Comparison of ENCODE assay signal across 27 cellular contexts in genomic region chr1:88237026-88237425, GRCh38.
DNase-seq lines count a peak whose midpoint lies in the region; ATAC-seq and TF ChIP-seq lines count a peak whose summit lies in the region.
"Had no signal": no experiment of that assay in that cellular context is flagged by ENCODE, and none has a peak within 500 bp of the region (broad histone marks: within the 10 kb centered on the region; RNA-seq: fewer than 3 reads in every experiment).

No MANE protein-coding gene starts in this region.

- peak overlapping the region; percentile 40 for H2AFZ ChIP-seq in H9 (ENCODE audit: low read length)
- H2AFZ ChIP-seq in mesenchymal stem cell (ENCODE audit: low read depth, low read length) = no peak overlapping the region
- H2AFZ ChIP-seq: PC-9 had no signal

- peaks cover 0 to 14% (median 2%) of the 10 kb centered on the region in 3 experiments; a peak in 2 of 7 replicates for H3K36me3 Mint-ChIP-seq in H9 (ENCODE audit: insufficient read depth in 1 of 3, low read depth in 3 of 3)
- H3K36me3 Mint-ChIP-seq: CD8-positive, alpha-beta T cell; naive B cell had no signal

- H2BK5ac ChIP-seq in H9 (ENCODE audit: insufficient read length, low read length) (no peak overlapping the region), mesenchymal stem cell (ENCODE audit: low read depth, low read length, poor library complexity, severe bottlenecking) (no peak overlapping the region)

- H3K27ac Mint-ChIP-seq in H9 = peak overlapping the region in 1 of 3 experiments; percentile 2; a peak in 1 of 7 replicates
- H3K27ac Mint-ChIP-seq: activated CD4-positive, alpha-beta T cell treated with anti-CD3 and anti-CD28 coated beads, Interleukin-2, amount 10 ng/mL, durations not matched to agents 24 days and 14 days; CD8-positive, alpha-beta T cell; naive B cell had no signal

- H4K91ac ChIP-seq in H9 (ENCODE audit: insufficient read length, low read depth, low read length) (no peak overlapping the region), mesenchymal stem cell (ENCODE audit: low read length) (no peak overlapping the region)

- H4K20me1 ChIP-seq in H9 (ENCODE audit: control insufficient read depth, insufficient read depth, insufficient read length) = no peaks in the 10 kb centered on the region

- no peak overlapping the region for H3K56ac ChIP-seq in H9 (ENCODE audit: insufficient read length, low read depth, low read length)

- intact Hi-C loops in A673 (cut with micrococcal nuclease; ENCODE audit: unreplicated experiment) = no loop called here

- no peaks in the 10 kb centered on the region for H3K23me2 ChIP-seq in H9 (ENCODE audit: insufficient read length, low read depth, low read length, poor library complexity, severe bottlenecking)

- WGBS in H9 (ENCODE audit: extremely low coverage, insufficient read length, low lambda C conversion rate) = no CpG with 5 or more reads among the region's 4 CpGs
- WGBS in mesenchymal stem cell = 73% methylated on average over 4 of the region's 4 CpGs

- no peak overlapping the region for H3K4me2 ChIP-seq in H9 (ENCODE audit: insufficient read depth, insufficient read length, low read length)
- H3K4me2 ChIP-seq in mesenchymal stem cell (ENCODE audit: low read length, poor library complexity, severe bottlenecking) = no peak overlapping the region
- H3K4me2 ChIP-seq: A549, KMS-11, PC-9 had no signal

- POLR2A ChIA-PET in A673 (lab: Charles Lee; ENCODE audit: low non-redundant PET) = no interaction called here

- no peaks in the 10 kb centered on the region for H3K27me3 ChIP-seq in A673 (replicated peaks; ENCODE audit: insufficient read depth, low read depth, low read length, poor library complexity)
- no peaks in the 10 kb centered on the region for H3K27me3 ChIP-seq in H9 (ENCODE audit: insufficient read depth, low read length)
- no peaks in the 10 kb centered on the region for H3K27me3 ChIP-seq in mesenchymal stem cell (ENCODE audit: control insufficient read depth in 1 of 2, insufficient read depth in 1 of 2, low read length in 2 of 2)
- H3K27me3 ChIP-seq: gastroesophageal sphincter, upper lobe of left lung had no signal

- H2BK20ac ChIP-seq in H9 (ENCODE audit: low read depth, low read length, poor library complexity, severe bottlenecking) = no peak overlapping the region

- no peak overlapping the region for H3K4me3 ChIP-seq in A673 (ENCODE audit: low read depth, low read length, poor library complexity, severe bottlenecking)
- H3K4me3 ChIP-seq in mesenchymal stem cell (ENCODE audit: insufficient read depth in 1 of 2, low read depth in 1 of 2, low read length in 2 of 2) = peak overlapping the region in 1 of 2 experiments; percentile 50
- H3K4me3 ChIP-seq: A549, gastroesophageal sphincter, GM12878, lung, PC-9, prostate gland, upper lobe of left lung had no signal

- H3K4me3 Mint-ChIP-seq in H9 = no peak overlapping the region
- H3K4me3 Mint-ChIP-seq: activated CD4-positive, alpha-beta T cell treated with anti-CD3 and anti-CD28 coated beads, Interleukin-2, amount 10 ng/mL, durations not matched to agents 24 days and 14 days; CD8-positive, alpha-beta T cell; naive B cell had no signal

- no peaks in the 10 kb centered on the region for H3K79me2 ChIP-seq in H9 (ENCODE audit: insufficient read depth, low read length)

- H3K79me1 ChIP-seq in H9 (ENCODE audit: insufficient read depth, low read depth, low read length, poor library complexity, severe bottlenecking) = no peaks in the 10 kb centered on the region
- no peaks in the 10 kb centered on the region for H3K79me1 ChIP-seq in mesenchymal stem cell (replicated peaks; ENCODE audit: low read length, poor library complexity, severe bottlenecking)

- no peak overlapping the region for H2AK5ac ChIP-seq in H9 (ENCODE audit: insufficient read length, low read length)
- no peak overlapping the region for H2AK5ac ChIP-seq in mesenchymal stem cell (ENCODE audit: low read length, severe bottlenecking)

- H3K36me3 ChIP-seq in A673 (ENCODE audit: insufficient read depth, low read length, poor library complexity, severe bottlenecking) (no peaks in the 10 kb centered on the region), mesenchymal stem cell (ENCODE audit: control insufficient read depth in 1 of 2, insufficient read depth in 2 of 2, low read depth in 1 of 2, low read length in 2 of 2) (no peaks in the 10 kb centered on the region)
- H3K36me3 ChIP-seq: gastroesophageal sphincter, prostate gland, upper lobe of left lung had no signal

- no peak overlapping the region for H4K5ac ChIP-seq in H9 (ENCODE audit: insufficient read length, low read depth, low read length)

- H3K4ac ChIP-seq in H9 (ENCODE audit: low read depth, low read length) (no peak overlapping the region), mesenchymal stem cell (ENCODE audit: low read depth in 1 of 2, low read length in 2 of 2) (no peak overlapping the region)

- no peak overlapping the region for H3T11ph ChIP-seq in H9 (ENCODE audit: low read length)

- H3K9me3 Mint-ChIP-seq in H9 = peaks cover 5 to 8% of the 10 kb centered on the region in 2 experiments; a peak in 1 of 5 replicates

- H3K18ac ChIP-seq in H9 (ENCODE audit: insufficient read length, low read depth, low read length) (no peak overlapping the region), mesenchymal stem cell (ENCODE audit: low read depth in 1 of 2, low read length in 2 of 2) (no peak overlapping the region)

- ATAC-seq in GM21576 (IDR thresholded peaks at IDR 0.05; ENCODE audit: unreplicated experiment) = no peak
- ATAC-seq: A549; CD8-positive, alpha-beta T cell; gastroesophageal sphincter; GM12878; stimulated activated naive CD8-positive, alpha-beta T cell treated with anti-CD3 and anti-CD28 coated beads, Interleukin-15, Interleukin-2, amounts not matched to agents 100 U/mL and 50 U/mL, for 24 hours had no signal

- H3K4me1 ChIP-seq in A673 (ENCODE audit: insufficient read depth, low read length, poor library complexity, severe bottlenecking) = peaks cover 8% of the 10 kb centered on the region
- no peaks in the 10 kb centered on the region for H3K4me1 ChIP-seq in H9 (ENCODE audit: insufficient read depth, low read length)
- H3K4me1 ChIP-seq in mesenchymal stem cell (ENCODE audit: control insufficient read depth, insufficient read depth, low read depth, low read length) = no peaks in the 10 kb centered on the region
- H3K4me1 ChIP-seq: A549, gastroesophageal sphincter, prostate gland, upper lobe of left lung had no signal

- H3K9ac ChIP-seq in H9 (ENCODE audit: extremely low read depth, insufficient read length, low read length) = no peak overlapping the region
- H3K9ac ChIP-seq in mesenchymal stem cell (ENCODE audit: low read length) = peak overlapping the region; percentile 65
- H3K9ac ChIP-seq: KMS-11 had no signal

- H2BK12ac ChIP-seq in H9 (ENCODE audit: insufficient read length, low read depth, low read length) (no peak overlapping the region), mesenchymal stem cell (ENCODE audit: low read length in 2 of 2) (no peak overlapping the region)

- no TSS peak for BruUV-seq in A673 (replicated peaks; lab: Mats Ljungman, UMichigan)

- H2BK15ac ChIP-seq in H9 (ENCODE audit: low read depth, low read length) (no peak overlapping the region), mesenchymal stem cell (ENCODE audit: low read depth, poor library complexity, severe bottlenecking) (no peak overlapping the region)

- no peak for TF ChIP-seq CTCF in A673 (conservative IDR thresholded peaks at IDR 0.05; ENCODE audit: low read depth, low read length)
- no peak for TF ChIP-seq CTCF in H9 (conservative IDR thresholded peaks at IDR 0.05)

- H3K9me3 ChIP-seq in A673 (ENCODE audit: low read depth, low read length, poor library complexity, severe bottlenecking) (peaks cover 8% of the 10 kb centered on the region), H9 (ENCODE audit: control insufficient read depth, low read depth, low read length) (no peaks in the 10 kb centered on the region), mesenchymal stem cell (ENCODE audit: control insufficient read depth, low read length) (peaks cover 9% of the 10 kb centered on the region)
- H3K9me3 ChIP-seq: prostate gland had no signal

- peaks cover 15% of the 10 kb centered on the region in 2 experiments for H3K4me1 Mint-ChIP-seq in H9
- H3K4me1 Mint-ChIP-seq: activated CD4-positive, alpha-beta T cell treated with anti-CD3 and anti-CD28 coated beads, Interleukin-2, amount 10 ng/mL, durations not matched to agents 24 days and 14 days; naive B cell had no signal

- DNase-seq in A673 (ENCODE audit: low spot score) (peak; percentile 68), H9 (no peak), astrocyte of the hippocampus (ENCODE audit: low read depth, low spot score) (peak; percentile 24), mesenchymal stem cell (no peak), DMS53 treated with DMSO at 0.1 percent for 48 hours (lab: John Stamatoyannopoulos, UW; ENCODE audit: unreplicated experiment) (no peak), retina (no peak)
- DNase-seq in effector CD4-positive, alpha-beta T cell = no peak
- DNase-seq: activated CD4-positive, alpha-beta T cell treated with anti-CD3 and anti-CD28 coated beads, Interleukin-2, amount 10 ng/mL, durations not matched to agents 24 days and 14 days; activated CD8-positive, alpha-beta memory T cell treated with anti-CD3 and anti-CD28 coated beads, Interleukin-2, amount 50 U/mL, for 4 hours; activated gamma-delta T cell; amniotic stem cell; CD8-positive, alpha-beta T cell; GOT3; naive B cell; NCI-H1092; NCI-H2107; NCI-H748 treated with DMSO at 0.1 percent for 48 hours; PC-9; stimulated activated naive CD8-positive, alpha-beta T cell treated with anti-CD3 and anti-CD28 coated beads, Interleukin-15, Interleukin-2, amounts not matched to agents 100 U/mL and 50 U/mL, for 24 hours; upper lobe of left lung had no signal

- CTCF ChIA-PET in A673 (lab: Charles Lee) = interaction anchor here (0.6 kb wide), 1 partner anchor 226 kb away, joined by 6 read pairs; no protein-coding TSS in a partner anchor

- H3K14ac ChIP-seq in H9 (ENCODE audit: insufficient read depth, low read length) (no peak overlapping the region), mesenchymal stem cell (ENCODE audit: low read length in 2 of 2) (no peak overlapping the region)

- H2BK120ac ChIP-seq in H9 (ENCODE audit: low read depth, low read length, poor library complexity, severe bottlenecking) (no peak overlapping the region), mesenchymal stem cell (ENCODE audit: low read depth, low read length) (no peak overlapping the region)

- H3K23ac ChIP-seq in H9 (ENCODE audit: insufficient read length, low read depth, low read length) (no peak overlapping the region), mesenchymal stem cell (ENCODE audit: low read length in 2 of 2) (no peak overlapping the region)

- H4K8ac ChIP-seq in H9 (replicated peaks; ENCODE audit: insufficient read length, low read depth, low read length) (no peak overlapping the region), mesenchymal stem cell (ENCODE audit: low read length) (no peak overlapping the region)

- H3K27me3 Mint-ChIP-seq in H9 (ENCODE audit: low read depth) = no peaks in the 10 kb centered on the region
- H3K27me3 Mint-ChIP-seq: activated CD4-positive, alpha-beta T cell treated with anti-CD3 and anti-CD28 coated beads, Interleukin-2, amount 10 ng/mL, durations not matched to agents 24 days and 14 days had no signal

- H3K27ac ChIP-seq in A673 (ENCODE audit: low read depth, low read length, poor library complexity, severe bottlenecking) (peak overlapping the region; percentile 51), H9 (ENCODE audit: insufficient read length, low read depth, low read length) (no peak overlapping the region), mesenchymal stem cell (ENCODE audit: low read length, poor library complexity, severe bottlenecking) (no peak overlapping the region)
- H3K27ac ChIP-seq: A549, gastroesophageal sphincter, KMS-11, PC-9, prostate gland, upper lobe of left lung had no signal

Comparison
In these comparisons a context has a peak if more than half of its experiments do, and no peak if none do; other contexts are left out.
1. DNase-seq: peak in A673 (single experiment) and astrocyte of the hippocampus (single experiment); none in H9 (single experiment), mesenchymal stem cell (single experiment), DMS53 treated with DMSO at 0.1 percent for 48 hours (single experiment), effector CD4-positive, alpha-beta T cell (single experiment) and retina (single experiment).